ENCODE assay signal across 9 cellular contexts in the genomic region with DNA sequence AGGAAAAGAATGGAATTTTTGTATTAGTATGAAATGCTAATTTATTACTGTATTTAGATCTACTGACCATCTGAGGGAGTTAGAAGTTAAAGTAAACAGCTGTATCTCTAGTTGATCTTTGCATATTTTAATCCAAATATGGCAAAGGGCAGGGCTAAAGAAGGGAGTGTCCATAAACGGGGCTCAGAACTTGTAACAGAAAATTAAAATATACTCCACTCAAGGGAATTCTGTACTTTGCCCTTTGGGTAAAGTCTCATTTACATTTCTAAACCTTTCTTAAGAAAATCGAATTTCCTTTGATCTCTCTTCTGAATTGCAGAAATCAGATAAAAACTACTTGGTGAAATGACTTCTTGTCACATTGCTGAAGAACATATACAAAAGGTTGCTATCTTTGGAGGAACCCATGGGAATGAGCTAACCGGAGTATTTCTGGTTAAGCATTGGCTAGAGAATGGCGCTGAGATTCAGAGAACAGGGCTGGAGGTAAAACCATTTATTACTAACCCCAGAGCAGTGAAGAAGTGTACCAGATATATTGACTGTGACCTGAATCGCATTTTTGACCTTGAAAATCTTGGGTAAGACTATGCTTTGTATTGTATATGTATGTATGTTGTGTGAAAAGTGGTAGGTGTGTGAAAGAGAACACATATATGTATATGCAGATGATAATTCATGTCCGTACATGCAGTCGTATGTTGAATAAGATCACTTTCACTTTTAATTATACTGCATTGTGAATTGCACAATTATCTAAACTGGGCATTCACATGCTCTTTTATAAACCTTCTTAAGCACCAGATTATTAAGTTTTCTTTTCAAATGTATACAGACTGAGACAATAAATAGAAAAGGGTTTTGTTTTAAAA. TPM values are rescaled to one million over a fixed set of nuclear protein-coding genes. Genes with fewer than 3 reads are reported as not detected.
A peak's percentile ranks its signal among the peaks of the same experiment; 100 is the strongest.
DNase-seq lines count a peak whose midpoint lies in the region; ATAC-seq and TF ChIP-seq lines count a peak whose summit lies in the region.
"Had no signal": no experiment of that assay in that cellular context is flagged by ENCODE, and none has a peak within 500 bp of the region (broad histone marks: within the 10 kb centered on the region; RNA-seq: fewer than 3 reads in every experiment).

Gene ASPA (plus strand): TSS at position 186 of the 875 bp plus-strand sequence. CDS start 163 bp downstream, at position 349.

- TF ChIP-seq POLR2A in right lobe of liver (IDR thresholded peaks at IDR 0.05) (no peak), testis (IDR thresholded peaks at IDR 0.05) (no peak)

- H3K9me3 ChIP-seq in right lobe of liver (no peaks in the 10 kb centered on the region), testis (no peaks in the 10 kb centered on the region)
- H3K9me3 ChIP-seq: ascending aorta had no signal

- H3K4me1 ChIP-seq in right lobe of liver (peaks cover 0 to 16% (median 5%) of the 10 kb centered on the region in 4 donors), testis (no peaks in the 10 kb centered on the region)
- H3K4me1 ChIP-seq: ascending aorta had no signal

- H3K4me3 ChIP-seq in right lobe of liver, result peak within 1 kb of the TSS; percentile 26 to 57 (median 48)
- peak within 1 kb of the TSS; percentile 32 to 41 for H3K4me3 ChIP-seq in testis

- WGBS in right lobe of liver (ENCODE audit: insufficient coverage, low coverage, low lambda C conversion rate, missing lambda C conversion rate), result 11% methylated on average over 7 of the region's 7 CpGs
- 38 to 52% methylated on average over 7 of the region's 7 CpGs for WGBS in testis, 2 donors

- H3K27ac ChIP-seq in cingulate gyrus (ENCODE audit: low read depth, low read length), result peak within 1 kb of the TSS; percentile 83
- H3K27ac ChIP-seq in right lobe of liver, result peak within 1 kb of the TSS; percentile 31 to 93 (median 85)
- H3K27ac ChIP-seq in testis, result peak within 1 kb of the TSS; percentile 25 to 52
- H3K27ac ChIP-seq: ascending aorta had no signal

- ATAC-seq in right lobe of liver (peak; percentile 60 to 62 (median 61)), GM18907 (IDR thresholded peaks at IDR 0.05; ENCODE audit: unreplicated experiment) (no peak)

- no peak for DNase-seq in right lobe of liver
- DNase-seq in testis, result no peak
- no peak for DNase-seq in NK-92 (lab: John Stamatoyannopoulos, UW; ENCODE audit: unreplicated experiment)
- DNase-seq in NCI-H2196 (lab: John Stamatoyannopoulos, UW; ENCODE audit: unreplicated experiment), result no peak
- DNase-seq: naive B cell had no signal

- TF ChIP-seq CTCF in LNCAP (IDR thresholded peaks at IDR 0.05) (peak; percentile 25; the same call in 1 of the 2 replicates), right lobe of liver (IDR thresholded peaks at IDR 0.05) (no peak), testis (IDR thresholded peaks at IDR 0.05) (no peak)

- H3K27me3 ChIP-seq in right lobe of liver (no peaks in the 10 kb centered on the region), testis (no peaks in the 10 kb centered on the region)
- H3K27me3 ChIP-seq: ascending aorta had no signal

- intact Hi-C loops in right lobe of liver (cut with DNase I) (no loop called here), testis (cut with DNase I; ENCODE audit: low total_unique reads) (no loop called here)

- H3K36me3 ChIP-seq in right lobe of liver, result no peaks in the 10 kb centered on the region
- H3K36me3 ChIP-seq in testis (ENCODE audit: low read depth, missing control alignments), result no peaks in the 10 kb centered on the region
- H3K36me3 ChIP-seq: ascending aorta had no signal

RNA-seq across cellular contexts. Expression of gene ASPA, which starts in this region (rescaled TPM):
- total RNA-seq in right lobe of liver (1 to 10 TPM; 1.7 to 6.0 (median 4.2) TPM), testis (1 to 10 TPM; 5.0 to 6.1 TPM)
- polyA plus RNA-seq in testis (ENCODE audit: insufficient read depth, low read depth, low replicate concordance), result 16.1 TPM
